1 cellular context compared by ENCODE assay signal in genomic region chr1:114467491-114467890, GRCh38.
TF ChIP-seq lines count a peak whose summit lies in the region.

No MANE protein-coding gene starts in this region.

TF ChIP-seq in HepG2, 621 proteins besides CTCF, POLR2A, EP300 and RAD21 (continued from another document and continues in another):
- TF ChIP-seq ZNF12 (CRISPR knock-in tag; IDR thresholded peaks at IDR 0.05), result 0 out of 2 replicates have a peak, but pooled peaks have one; percentile 30
- TF ChIP-seq ELF3 (CRISPR knock-in tag; IDR thresholded peaks at IDR 0.05), result peak; percentile 88
- TF ChIP-seq E2F1 (CRISPR knock-in tag; IDR thresholded peaks at IDR 0.05), result 0 out of 2 replicates have a peak, but pooled peaks have one; percentile 35
- no peak for TF ChIP-seq NFKB2 (CRISPR knock-in tag; IDR thresholded peaks at IDR 0.05; ENCODE audit: borderline replicate concordance)
- TF ChIP-seq MLXIP (CRISPR knock-in tag; IDR thresholded peaks at IDR 0.05; ENCODE audit: borderline replicate concordance), result no peak
- TF ChIP-seq SIX1 (CRISPR knock-in tag; IDR thresholded peaks at IDR 0.05; ENCODE audit: borderline replicate concordance), result peak; percentile 87; the same call in 1 of the 2 replicates
- 0 out of 2 replicates have a peak, but pooled peaks have one; percentile 40 for TF ChIP-seq ZNF317 (CRISPR knock-in tag; IDR thresholded peaks at IDR 0.05)
- TF ChIP-seq SMYD3 (CRISPR knock-in tag; IDR thresholded peaks at IDR 0.05), result peak; percentile 72; the same call in 1 of the 2 replicates
- TF ChIP-seq HOXA5 (CRISPR knock-in tag; IDR thresholded peaks at IDR 0.05), result 0 out of 2 replicates have a peak, but pooled peaks have one; percentile 25
- peak; percentile 52; the same call in 1 of the 2 replicates for TF ChIP-seq GABPB1 (CRISPR knock-in tag; IDR thresholded peaks at IDR 0.05)
- TF ChIP-seq TOE1 (CRISPR knock-in tag; IDR thresholded peaks at IDR 0.05), result no peak
- TF ChIP-seq ARNTL (CRISPR knock-in tag; IDR thresholded peaks at IDR 0.05), result peak; percentile 81
- no peak for TF ChIP-seq ARHGAP35 (CRISPR knock-in tag; IDR thresholded peaks at IDR 0.05; ENCODE audit: borderline replicate concordance)
- TF ChIP-seq ZBTB43 (CRISPR knock-in tag; conservative IDR thresholded peaks at IDR 0.05), result peak; percentile 98
- peak in 1 of 2 experiments; percentile 39; a peak in 1 of 4 replicates for TF ChIP-seq HMGXB4 (CRISPR knock-in tag; IDR thresholded peaks at IDR 0.05; ENCODE audit: borderline replicate concordance in 1 of 2, low read depth in 1 of 2)
- TF ChIP-seq KLF6 (CRISPR knock-in tag; IDR thresholded peaks at IDR 0.05), result peak; percentile 54; the same call in 1 of the 2 replicates
- peak; percentile 67; the same call in 1 of the 2 replicates for TF ChIP-seq ZNF614 (CRISPR knock-in tag; IDR thresholded peaks at IDR 0.05; ENCODE audit: borderline replicate concordance)
- TF ChIP-seq GATAD2A (CRISPR knock-in tag; IDR thresholded peaks at IDR 0.05), result peak; percentile 99
- TF ChIP-seq GMEB1 (CRISPR knock-in tag; IDR thresholded peaks at IDR 0.05; ENCODE audit: borderline replicate concordance), result peak; percentile 22; the same call in 1 of the 2 replicates
- TF ChIP-seq RARA (CRISPR knock-in tag; IDR thresholded peaks at IDR 0.05), result peak; percentile 95
- TF ChIP-seq DPF2 (CRISPR knock-in tag; IDR thresholded peaks at IDR 0.05; ENCODE audit: borderline replicate concordance, low read depth), result peak; percentile 84; the same call in 1 of the 2 replicates
- 0 out of 2 replicates have a peak, but pooled peaks have one; percentile 50 for TF ChIP-seq ZNF639 (CRISPR knock-in tag; conservative IDR thresholded peaks at IDR 0.05)
- TF ChIP-seq HOXD1 (CRISPR knock-in tag; IDR thresholded peaks at IDR 0.05), result 0 out of 2 replicates have a peak, but pooled peaks have one; percentile 67
- TF ChIP-seq SOX6 (IDR thresholded peaks at IDR 0.05), result no peak
- peak; percentile 98 for TF ChIP-seq SOX6 (CRISPR knock-in tag; IDR thresholded peaks at IDR 0.05)
- 0 out of 2 replicates have a peak, but pooled peaks have one; percentile 21 for TF ChIP-seq SNAPC5 (CRISPR knock-in tag; IDR thresholded peaks at IDR 0.05; ENCODE audit: borderline replicate concordance)
- TF ChIP-seq ETV5 (CRISPR knock-in tag; IDR thresholded peaks at IDR 0.05; ENCODE audit: borderline replicate concordance), result peak; percentile 99
- TF ChIP-seq CSRNP1 (CRISPR knock-in tag; IDR thresholded peaks at IDR 0.05), result 0 out of 2 replicates have a peak, but pooled peaks have one; percentile 47
- 0 out of 2 replicates have a peak, but pooled peaks have one; percentile 45 for TF ChIP-seq PAF1 (CRISPR knock-in tag; IDR thresholded peaks at IDR 0.05)
- peak; percentile 100 for TF ChIP-seq ARID5B (CRISPR knock-in tag; IDR thresholded peaks at IDR 0.05)
- no peak for TF ChIP-seq CREB3 (CRISPR knock-in tag; IDR thresholded peaks at IDR 0.05)
- peak; percentile 83 for TF ChIP-seq KAT8 (CRISPR knock-in tag; IDR thresholded peaks at IDR 0.05)
- TF ChIP-seq SIN3A (IDR thresholded peaks at IDR 0.05; ENCODE audit: borderline replicate concordance, low read depth, low read length), result 0 out of 2 replicates have a peak, but pooled peaks have one; percentile 55
- peak; percentile 90 for TF ChIP-seq ZFP36L1 (CRISPR knock-in tag; IDR thresholded peaks at IDR 0.05)
- peak; percentile 91 for TF ChIP-seq RCOR2 (CRISPR knock-in tag; IDR thresholded peaks at IDR 0.05)
- TF ChIP-seq ZBTB3 (CRISPR knock-in tag; IDR thresholded peaks at IDR 0.05; ENCODE audit: borderline replicate concordance, low read depth), result no peak
- TF ChIP-seq ZNF792 (CRISPR knock-in tag; IDR thresholded peaks at IDR 0.05), result peak; percentile 81
- no peak for TF ChIP-seq POLR2AphosphoS2 (IDR thresholded peaks at IDR 0.05; ENCODE audit: low read depth, low read length)
